In the genomic region with DNA sequence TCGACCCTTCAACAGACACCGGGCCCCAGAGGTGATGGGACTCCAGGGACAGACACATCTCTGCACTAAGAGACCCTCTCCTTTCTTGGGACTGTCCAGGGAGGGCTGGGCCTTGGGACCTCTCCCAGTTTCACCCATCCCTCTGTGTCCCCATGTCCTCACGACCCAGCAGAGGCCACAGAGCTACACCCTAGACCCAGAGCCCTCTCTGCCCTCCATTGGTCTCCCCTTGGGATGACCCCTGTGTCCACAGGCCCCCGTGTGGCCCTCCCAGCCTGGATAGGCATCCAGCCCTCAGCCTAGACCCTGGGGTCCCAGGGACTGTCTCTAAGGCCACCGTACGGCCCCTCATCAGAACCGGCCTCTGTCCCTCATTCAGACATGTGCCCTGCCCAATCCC, we compare ENCODE assay signal across 2 cellular contexts.
TF ChIP-seq lines count a peak whose summit lies in the region.

No MANE protein-coding gene starts in this region.

TF ChIP-seq in SK-N-SH treated with all-trans-retinoic acid at 6 μM for 48 hours, 23 proteins besides CTCF, POLR2A, EP300 and RAD21:
- TF ChIP-seq CSDC2 (CRISPR knock-in tag; IDR thresholded peaks at IDR 0.05) (no peak), ZNF8 (CRISPR knock-in tag; IDR thresholded peaks at IDR 0.05) (no peak)
- TF ChIP-seq, protein P1, sequence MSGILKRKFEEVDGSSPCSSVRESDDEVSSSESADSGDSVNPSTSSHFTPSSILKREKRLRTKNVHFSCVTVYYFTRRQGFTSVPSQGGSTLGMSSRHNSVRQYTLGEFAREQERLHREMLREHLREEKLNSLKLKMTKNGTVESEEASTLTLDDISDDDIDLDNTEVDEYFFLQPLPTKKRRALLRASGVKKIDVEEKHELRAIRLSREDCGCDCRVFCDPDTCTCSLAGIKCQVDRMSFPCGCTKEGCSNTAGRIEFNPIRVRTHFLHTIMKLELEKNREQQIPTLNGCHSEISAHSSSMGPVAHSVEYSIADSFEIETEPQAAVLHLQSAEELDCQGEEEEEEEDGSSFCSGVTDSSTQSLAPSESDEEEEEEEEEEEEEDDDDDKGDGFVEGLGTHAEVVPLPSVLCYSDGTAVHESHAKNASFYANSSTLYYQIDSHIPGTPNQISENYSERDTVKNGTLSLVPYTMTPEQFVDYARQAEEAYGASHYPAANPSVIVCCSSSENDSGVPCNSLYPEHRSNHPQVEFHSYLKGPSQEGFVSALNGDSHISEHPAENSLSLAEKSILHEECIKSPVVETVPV (CRISPR knock-in tag; IDR thresholded peaks at IDR 0.05): no peak
- TF ChIP-seq, protein P2, sequence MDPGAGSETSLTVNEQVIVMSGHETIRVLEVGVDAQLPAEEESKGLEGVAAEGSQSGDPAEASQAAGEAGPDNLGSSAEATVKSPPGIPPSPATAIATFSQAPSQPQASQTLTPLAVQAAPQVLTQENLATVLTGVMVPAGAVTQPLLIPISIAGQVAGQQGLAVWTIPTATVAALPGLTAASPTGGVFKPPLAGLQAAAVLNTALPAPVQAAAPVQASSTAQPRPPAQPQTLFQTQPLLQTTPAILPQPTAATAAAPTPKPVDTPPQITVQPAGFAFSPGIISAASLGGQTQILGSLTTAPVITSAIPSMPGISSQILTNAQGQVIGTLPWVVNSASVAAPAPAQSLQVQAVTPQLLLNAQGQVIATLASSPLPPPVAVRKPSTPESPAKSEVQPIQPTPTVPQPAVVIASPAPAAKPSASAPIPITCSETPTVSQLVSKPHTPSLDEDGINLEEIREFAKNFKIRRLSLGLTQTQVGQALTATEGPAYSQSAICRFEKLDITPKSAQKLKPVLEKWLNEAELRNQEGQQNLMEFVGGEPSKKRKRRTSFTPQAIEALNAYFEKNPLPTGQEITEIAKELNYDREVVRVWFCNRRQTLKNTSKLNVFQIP (CRISPR knock-in tag; IDR thresholded peaks at IDR 0.05; ENCODE audit: borderline replicate concordance, low read depth): no peak

TF ChIP-seq in SK-N-SH, 30 proteins besides CTCF, POLR2A, EP300 and RAD21:
- TF ChIP-seq NRF1 (IDR thresholded peaks at IDR 0.05; ENCODE audit: low read depth, low read length) (no peak), CHD2 (IDR thresholded peaks at IDR 0.05; ENCODE audit: low read length, partially characterized antibody) (no peak), ELF1 (IDR thresholded peaks at IDR 0.05) (no peak), FOXJ3 (CRISPR knock-in tag; IDR thresholded peaks at IDR 0.05) (no peak), SMC3 (IDR thresholded peaks at IDR 0.05; ENCODE audit: low read depth, low read length) (no peak), RCOR1 (IDR thresholded peaks at IDR 0.05; ENCODE audit: low read length) (no peak), JUND (IDR thresholded peaks at IDR 0.05) (no peak), TEAD4 (IDR thresholded peaks at IDR 0.05; ENCODE audit: borderline replicate concordance, insufficient read depth) (no peak)
